8 cellular contexts compared by ENCODE assay signal in the genomic region with DNA sequence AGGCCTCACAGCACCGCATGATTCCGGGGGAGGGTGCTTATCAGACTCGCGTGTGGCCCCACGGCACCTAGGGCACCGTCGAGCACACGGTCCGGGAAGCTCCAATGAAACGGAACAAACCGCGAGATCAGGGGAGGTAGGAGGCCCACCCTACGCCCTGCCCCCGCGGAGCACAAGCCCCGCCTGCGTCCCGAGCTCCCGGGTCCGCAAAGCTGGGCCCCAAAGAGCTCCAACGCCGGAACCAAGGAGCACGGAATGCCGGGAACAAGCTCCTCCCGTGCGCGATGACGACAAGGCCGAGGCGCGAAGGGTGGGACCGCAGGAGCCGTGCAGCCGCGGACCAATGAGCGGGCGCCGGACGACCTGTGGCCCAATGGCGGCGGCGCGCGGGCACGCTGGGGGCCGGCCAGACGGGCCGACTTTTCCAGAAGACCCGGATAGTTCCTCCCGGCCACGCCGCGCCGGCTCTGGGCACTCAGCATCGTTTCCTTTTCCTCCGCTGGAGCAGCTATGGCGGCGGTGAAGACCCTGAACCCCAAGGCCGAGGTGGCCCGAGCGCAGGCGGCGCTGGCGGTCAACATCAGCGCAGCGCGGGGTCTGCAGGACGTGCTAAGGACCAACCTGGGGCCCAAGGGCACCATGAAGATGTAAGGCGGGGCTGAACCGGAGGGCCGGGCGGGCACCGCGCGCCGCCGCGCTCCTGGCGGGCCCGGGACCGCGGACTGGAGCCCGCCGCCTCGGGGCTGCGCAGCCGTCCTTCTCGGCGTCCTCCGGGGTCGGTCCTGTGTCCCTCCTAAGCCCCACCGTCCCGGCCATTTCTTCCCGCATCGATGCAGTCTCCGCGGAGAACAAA. TPM values are rescaled to one million over a fixed set of nuclear protein-coding genes. Genes with fewer than 3 reads are reported as not detected.
A peak's percentile ranks its signal among the peaks of the same experiment; 100 is the strongest.
DNase-seq lines count a peak whose midpoint lies in the region; ATAC-seq and TF ChIP-seq lines count a peak whose summit lies in the region.

A gene with protein sequence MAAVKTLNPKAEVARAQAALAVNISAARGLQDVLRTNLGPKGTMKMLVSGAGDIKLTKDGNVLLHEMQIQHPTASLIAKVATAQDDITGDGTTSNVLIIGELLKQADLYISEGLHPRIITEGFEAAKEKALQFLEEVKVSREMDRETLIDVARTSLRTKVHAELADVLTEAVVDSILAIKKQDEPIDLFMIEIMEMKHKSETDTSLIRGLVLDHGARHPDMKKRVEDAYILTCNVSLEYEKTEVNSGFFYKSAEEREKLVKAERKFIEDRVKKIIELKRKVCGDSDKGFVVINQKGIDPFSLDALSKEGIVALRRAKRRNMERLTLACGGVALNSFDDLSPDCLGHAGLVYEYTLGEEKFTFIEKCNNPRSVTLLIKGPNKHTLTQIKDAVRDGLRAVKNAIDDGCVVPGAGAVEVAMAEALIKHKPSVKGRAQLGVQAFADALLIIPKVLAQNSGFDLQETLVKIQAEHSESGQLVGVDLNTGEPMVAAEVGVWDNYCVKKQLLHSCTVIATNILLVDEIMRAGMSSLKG (plus strand): TSS at position 427 of the 853 bp plus-strand sequence. CDS start 84 bp downstream, at position 511.
Gene PSPH, minus strand, starts transcription at position 106 of the 853 bp plus-strand sequence. CDS start 30,232 bp downstream, outside the sequence.

- no peak for TF ChIP-seq CTCF in activated B cell treated with CpG ODN at 0.5 μM for 24 hours (IDR thresholded peaks at IDR 0.05)

- peaks cover 45% of the 10 kb centered on the region for H3K36me3 Mint-ChIP-seq in activated B cell treated with CpG ODN at 0.5 μM for 24 hours (ENCODE audit: low read depth)

- DNase-seq in AG08395 (ENCODE audit: low spot score): peak; percentile 96
- peak; percentile 98 for DNase-seq in NCI-H345 (lab: John Stamatoyannopoulos, UW)
- DNase-seq in activated B cell treated with CpG ODN at 0.5 μM for 24 hours: peak; percentile 88
- peak; percentile 46 to 99 (median 97) for DNase-seq in caudate nucleus (lab: John Stamatoyannopoulos, UW)
- DNase-seq in inferior parietal cortex (ENCODE audit: extremely low spot score): peak; percentile 97
- DNase-seq in stimulated activated CD4-positive, alpha-beta T cell treated with anti-CD3 and anti-CD28 coated beads, Interleukin-12 subunit alpha, Interleukin-12 subunit beta, amount 100 ng/mL, for 24 hours (ENCODE audit: low read depth in 2 of 2): peak; percentile 91 to 93

- no peaks in the 10 kb centered on the region for H3K27me3 Mint-ChIP-seq in activated B cell treated with CpG ODN at 0.5 μM for 24 hours

- no peaks in the 10 kb centered on the region for H3K9me3 Mint-ChIP-seq in activated B cell treated with CpG ODN at 0.5 μM for 24 hours

- in situ Hi-C loops in GM18951 (cut with MboI; ENCODE audit: low sequenced_read_pairs, unreplicated experiment): no loop called here

- peak; percentile 95 for TF ChIP-seq POLR2A in GM18951 (IDR thresholded peaks at IDR 0.05; ENCODE audit: extremely low read depth, insufficient read depth, insufficient read length)

- peak; percentile 94 for ATAC-seq in HG03196 (IDR thresholded peaks at IDR 0.05; ENCODE audit: unreplicated experiment)
- ATAC-seq in activated B cell treated with CpG ODN at 0.5 μM for 24 hours (ENCODE audit: low read depth): peak; percentile 90

- peaks cover 27% of the 10 kb centered on the region for H3K4me1 Mint-ChIP-seq in activated B cell treated with CpG ODN at 0.5 μM for 24 hours

- peak within 1 kb of the TSS; percentile 95 for H3K27ac ChIP-seq in caudate nucleus (ENCODE audit: low read depth, low read length)

- intact Hi-C loops in activated B cell treated with CpG ODN at 0.5 μM for 24 hours (cut with micrococcal nuclease): loop anchor here (1.0 to 5.0 kb wide), 8 partner anchors 13 to 686 kb away; partner anchors contain the start of genes CHCHD2, LANCL2, MRPS17 and NIPSNAP2

- POLR2A ChIA-PET in activated B cell treated with CpG ODN at 0.5 μM for 24 hours (lab: Charles Lee): interaction anchor here (0.6 to 1.6 kb wide), 19 partner anchors 9 to 1292 kb away, joined by 3 to 57 read pairs (median 4); partner anchors contain the start of genes CHCHD2, LANCL2, NIPSNAP2 and SEC61G

- CTCF ChIA-PET in activated B cell treated with CpG ODN at 0.5 μM for 24 hours (lab: Charles Lee): interaction anchor here (1.2 kb wide), 1 partner anchor 13 kb away, joined by 5 read pairs; no protein-coding TSS in a partner anchor

- H3K27ac Mint-ChIP-seq in activated B cell treated with CpG ODN at 0.5 μM for 24 hours: peak within 1 kb of the TSS; percentile 88

- H3K4me3 Mint-ChIP-seq in activated B cell treated with CpG ODN at 0.5 μM for 24 hours: peak within 1 kb of the TSS; percentile 88

RNA-seq across cellular contexts. Expression of the first gene that starts in this region (rescaled TPM):
- total RNA-seq in activated B cell treated with CpG ODN at 0.5 μM for 24 hours: 149 and 158 TPM in 2 replicates

RNA-seq across cellular contexts. Expression of gene PSPH, which starts in this region (rescaled TPM):
- total RNA-seq in activated B cell treated with CpG ODN at 0.5 μM for 24 hours: 7.9 and 9.0 TPM in 2 replicates

Comparison
In these comparisons a context has a peak if more than half of its experiments do, and no peak if none do; other contexts are left out.
1. Peak in every context shown above with its lines: DNase-seq, ATAC-seq and H3K27ac ChIP-seq.